In genomic region chr18:79921984-79922965, GRCh38 we compare ENCODE assay signal across 14 cellular contexts. TPM values are rescaled to one million over a fixed set of nuclear protein-coding genes. Genes with fewer than 3 reads are reported as not detected.
DNase-seq lines count a peak whose midpoint lies in the region; ATAC-seq and TF ChIP-seq lines count a peak whose summit lies in the region.
"Had no signal": no experiment of that assay in that cellular context is flagged by ENCODE, and none has a peak within 500 bp of the region (broad histone marks: within the 10 kb centered on the region; RNA-seq: fewer than 3 reads in every experiment).

No MANE protein-coding gene starts in this region.

- 96 to 98% (median 97%) methylated on average over 22 to 24 of the region's 24 CpGs for WGBS in adrenal gland, 4 donors
- 95% methylated on average over 16 of the region's 24 CpGs for WGBS in right lobe of liver (ENCODE audit: insufficient coverage, low coverage, low lambda C conversion rate, missing lambda C conversion rate)
- 94 to 98% (median 96%) methylated on average over 22 to 24 of the region's 24 CpGs for WGBS in spleen, 5 donors

- intact Hi-C loops in adrenal gland (cut with DNase I) (no loop called here), right lobe of liver (cut with DNase I) (no loop called here), spleen (cut with DNase I; ENCODE audit: low total_unique reads) (no loop called here)

- peaks cover 0 to 9% of the 10 kb centered on the region in 2 donors for H3K36me3 ChIP-seq in adrenal gland (replicated peaks in 1 of 2)
- peaks cover 0 to 48% (median 20%) of the 10 kb centered on the region in 4 donors for H3K36me3 ChIP-seq in right lobe of liver
- H3K36me3 ChIP-seq in spleen: peaks cover 5 to 70% (median 28%) of the 10 kb centered on the region in 6 donors

- in situ Hi-C loops in GM13977 (cut with MboI; ENCODE audit: low pct_unique_long_range_greater_than_20kb, low sequenced_read_pairs, unreplicated experiment): no loop called here

- peak; percentile 1 for DNase-seq in activated gamma-delta T cell treated with Interleukin-2 at 50 U/mL for 16 hours
- no peak for DNase-seq in activated gamma-delta T cell (lab: John Stamatoyannopoulos, UW)
- peak in 5 of 7 donors; percentile 4 to 43 (median 8) for DNase-seq in adrenal gland
- peak in 2 of 3 donors; percentile 27 to 42 for DNase-seq in right lobe of liver
- DNase-seq in spleen: peak; percentile 27
- no peak for DNase-seq in substantia nigra (lab: John Stamatoyannopoulos, UW)
- DNase-seq in dedifferentiated amniotic fluid mesenchymal stem cell (ENCODE audit: extremely low spot score): no peak
- DNase-seq in GM13977 (ENCODE audit: low spot score): no peak
- DNase-seq: activated CD4-positive, alpha-beta T cell treated with anti-CD3 and anti-CD28 coated beads for 36 hours; NCI-H1417 treated with DMSO at 0.1 percent for 48 hours; NCI-H2107; NCI-H524 had no signal

- no peaks in the 10 kb centered on the region for H3K4me1 ChIP-seq in adrenal gland (replicated peaks in 1 of 2)
- H3K4me1 ChIP-seq in right lobe of liver: no peaks in the 10 kb centered on the region
- H3K4me1 ChIP-seq in spleen: peaks cover 0 to 13% (median 0%) of the 10 kb centered on the region in 6 donors

- ATAC-seq in right lobe of liver: peak in 1 of 4 donors; percentile 2
- ATAC-seq: activated CD4-positive, alpha-beta T cell treated with anti-CD3 and anti-CD28 coated beads for 36 hours had no signal

- H3K27ac ChIP-seq in adrenal gland (no peak overlapping the region), right lobe of liver (no peak overlapping the region), spleen (no peak overlapping the region), substantia nigra (ENCODE audit: low read depth, low read length, poor library complexity, severe bottlenecking) (no peak overlapping the region)
- H3K27ac ChIP-seq: C4-2B, thoracic aorta had no signal

- no peaks in the 10 kb centered on the region for H3K9me3 ChIP-seq in adrenal gland (replicated peaks in 1 of 3)
- no peaks in the 10 kb centered on the region for H3K9me3 ChIP-seq in right lobe of liver
- peaks cover 0 to 4% (median 0%) of the 10 kb centered on the region in 8 donors for H3K9me3 ChIP-seq in spleen
- H3K9me3 ChIP-seq: thoracic aorta had no signal

- H3K4me3 ChIP-seq in adrenal gland (no peak overlapping the region), right lobe of liver (no peak overlapping the region), spleen (no peak overlapping the region)
- H3K4me3 ChIP-seq: thoracic aorta had no signal

- TF ChIP-seq CTCF in adrenal gland (IDR thresholded peaks at IDR 0.05) (no peak), right lobe of liver (IDR thresholded peaks at IDR 0.05) (no peak), spleen (IDR thresholded peaks at IDR 0.05 in 8 of 11, conservative IDR thresholded peaks at IDR 0.05 in 3 of 11) (no peak), GM13977 (IDR thresholded peaks at IDR 0.05; ENCODE audit: extremely low read depth, insufficient read depth, missing control alignments) (no peak)

- H3K27me3 ChIP-seq in adrenal gland (no peaks in the 10 kb centered on the region), right lobe of liver (no peaks in the 10 kb centered on the region), spleen (replicated peaks in 1 of 7) (no peaks in the 10 kb centered on the region)

- no peak for TF ChIP-seq POLR2A in adrenal gland (IDR thresholded peaks at IDR 0.05)
- no peak for TF ChIP-seq POLR2A in right lobe of liver (IDR thresholded peaks at IDR 0.05)
- no peak for TF ChIP-seq POLR2A in spleen (IDR thresholded peaks at IDR 0.05)

RNA-seq across cellular contexts. Expression of gene SLC66A2, which starts 29.2 kb away (rescaled TPM):
- total RNA-seq in adrenal gland (10 to 100 TPM; 20.7 to 47.8 (median 32.9) TPM), right lobe of liver (100 to 1,000 TPM in 3 of 6 experiments, 10 to 100 TPM in 3; 61.6 to 140 (median 95.8) TPM), spleen (10 to 100 TPM; 40.9 to 61.9 (median 51.1) TPM)
- polyA plus RNA-seq in adrenal gland (10 to 100 TPM in 2 of 3 donors, 1 to 10 TPM in 1; 5.1 to 40.0 (median 37.1) TPM), spleen (10 to 100 TPM; 28.7 to 53.9 (median 33.4) TPM)

RNA-seq across cellular contexts. Expression of gene HSBP1L1, which starts 42.2 kb away (rescaled TPM):
- total RNA-seq in adrenal gland (100 to 1,000 TPM in 1 of 8 donors, 10 to 100 TPM in 7; 27.9 to 119 (median 34.4) TPM), right lobe of liver (10 to 100 TPM; 16.8 to 35.1 (median 23.7) TPM), spleen (10 to 100 TPM; 10.3 to 36.4 (median 20.1) TPM)
- polyA plus RNA-seq in adrenal gland (100 to 1,000 TPM in 1 of 3 donors, 10 to 100 TPM in 2; 17.3 to 182 (median 77.6) TPM), spleen (10 to 100 TPM; 10.0 to 21.5 (median 15.8) TPM)

Comparison
In these comparisons a context has a peak if more than half of its experiments do, and no peak if none do; other contexts are left out.
1. DNase-seq: peak in activated gamma-delta T cell treated with Interleukin-2 at 50 U/mL for 16 hours (single experiment), adrenal gland (5 of 7), right lobe of liver (2 of 3) and spleen (single experiment); none in activated gamma-delta T cell (single experiment), substantia nigra (0 of 49), dedifferentiated amniotic fluid mesenchymal stem cell (single experiment) and GM13977 (single experiment).